ENCODE assay signal across 1 cellular context in the genomic region with DNA sequence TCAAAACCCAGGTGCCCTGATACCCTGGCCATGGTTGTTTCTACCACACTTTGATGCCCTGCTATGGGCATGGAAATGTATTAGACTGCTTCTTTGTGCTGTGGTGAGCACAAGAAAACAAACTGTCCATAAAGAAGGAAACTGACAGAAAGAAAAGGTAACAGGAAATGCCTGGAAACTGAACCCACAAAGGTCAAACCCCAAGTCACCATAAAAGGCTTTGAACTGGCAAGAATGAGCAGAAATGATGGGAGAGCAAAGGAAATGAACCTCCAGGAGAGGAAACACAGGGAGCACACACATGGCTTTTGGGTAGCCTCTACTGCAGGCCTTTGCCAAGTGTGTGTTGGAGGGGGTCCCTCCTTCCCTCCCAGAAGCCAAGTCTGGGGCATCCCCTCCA.
TF ChIP-seq lines count a peak whose summit lies in the region.

No MANE protein-coding gene starts in this region.

TF ChIP-seq in GM12878, 131 proteins besides CTCF, POLR2A, EP300 and RAD21:
- TF ChIP-seq SUZ12 (IDR thresholded peaks at IDR 0.05; ENCODE audit: unreplicated experiment) (no peak), NR2F1 (conservative IDR thresholded peaks at IDR 0.05) (peak; percentile 57)
